ENCODE assay signal across 8 cellular contexts in genomic region chr7:84194484-84195260, GRCh38. TPM values are rescaled to one million over a fixed set of nuclear protein-coding genes. Genes with fewer than 3 reads are reported as not detected.
DNase-seq lines count a peak whose midpoint lies in the region; ATAC-seq and TF ChIP-seq lines count a peak whose summit lies in the region.

TSS of gene SEMA3A (minus strand) at chr7:84194789. CDS start at chr7:84194586, 203 bp downstream.

- H3K4me1 Mint-ChIP-seq in activated naive CD8-positive, alpha-beta T cell treated with anti-CD3 and anti-CD28 coated beads, Interleukin-2, amount 10 ng/mL, durations not matched to agents 7 days and 5 days = peaks cover 22% of the 10 kb centered on the region

- H3K27me3 Mint-ChIP-seq in activated naive CD8-positive, alpha-beta T cell treated with anti-CD3 and anti-CD28 coated beads, Interleukin-2, amount 10 ng/mL, durations not matched to agents 7 days and 5 days = peaks cover 4% of the 10 kb centered on the region

- intact Hi-C loops in Right ventricle myocardium superior (cut with DNase I) = no loop called here

- no peaks in the 10 kb centered on the region for H3K9me3 Mint-ChIP-seq in activated naive CD8-positive, alpha-beta T cell treated with anti-CD3 and anti-CD28 coated beads, Interleukin-2, amount 10 ng/mL, durations not matched to agents 7 days and 5 days

- CTCF ChIA-PET in AG04450 (lab: Charles Lee) = interaction anchor here (0.7 to 2.0 kb wide), 7 partner anchors 259 to 830 kb away, joined by 3 to 10 read pairs (median 5); no protein-coding TSS in a partner anchor

- DNase-seq in AG04450 (ENCODE audit: low read depth, low spot score) (peak; percentile 70), NCI-H748 (lab: John Stamatoyannopoulos, UW; ENCODE audit: unreplicated experiment) (peak; percentile 55), Right ventricle myocardium superior (no peak), omental fat pad (ENCODE audit: low spot score) (peak; percentile 22), T-helper 9 cell (no peak)
- DNase-seq in activated naive CD8-positive, alpha-beta T cell treated with anti-CD3 and anti-CD28 coated beads, Interleukin-2, amount 10 ng/mL, durations not matched to agents 7 days and 5 days = peak; percentile 53

- POLR2A ChIA-PET in AG04450 (lab: Yijun Ruan, JAX) = interaction anchor here (0.6 to 2.3 kb wide), 5 partner anchors 51 to 218 kb away, joined by 3 to 13 read pairs (median 4); no protein-coding TSS in a partner anchor
- POLR2A ChIA-PET in activated naive CD8-positive, alpha-beta T cell treated with anti-CD3 and anti-CD28 coated beads, Interleukin-2, amount 10 ng/mL, durations not matched to agents 7 days and 5 days (lab: Charles Lee) = interaction anchor here (1.2 kb wide), 1 partner anchor 217 kb away, joined by 8 read pairs; no protein-coding TSS in a partner anchor

- H3K27ac ChIP-seq in AG04450 (ENCODE audit: low read depth, low read length) = peak within 1 kb of the TSS; percentile 76

- ATAC-seq in GM18909 (IDR thresholded peaks at IDR 0.05; ENCODE audit: poor library complexity, unreplicated experiment) (peak; percentile 44), Right ventricle myocardium superior (ENCODE audit: poor library complexity) (peak; percentile 85), omental fat pad (ENCODE audit: low FRiP score) (peak; percentile 79), HG03439 (IDR thresholded peaks at IDR 0.05; ENCODE audit: unreplicated experiment) (no peak)
- ATAC-seq in activated naive CD8-positive, alpha-beta T cell treated with anti-CD3 and anti-CD28 coated beads, Interleukin-2, amount 10 ng/mL, durations not matched to agents 7 days and 5 days (ENCODE audit: low read depth) = peak; percentile 67

- H3K27ac Mint-ChIP-seq in activated naive CD8-positive, alpha-beta T cell treated with anti-CD3 and anti-CD28 coated beads, Interleukin-2, amount 10 ng/mL, durations not matched to agents 7 days and 5 days = peak within 1 kb of the TSS; percentile 76

- TF ChIP-seq CTCF in AG04450 (IDR thresholded peaks at IDR 0.05; ENCODE audit: low read depth, low read length) (peak; percentile 6; the same call in 1 of the 2 replicates), omental fat pad (IDR thresholded peaks at IDR 0.05) (no peak)

- no peaks in the 10 kb centered on the region for H3K9me3 ChIP-seq in AG04450 (ENCODE audit: control insufficient read depth, insufficient read depth, low read length)

- no peaks in the 10 kb centered on the region for H3K36me3 Mint-ChIP-seq in activated naive CD8-positive, alpha-beta T cell treated with anti-CD3 and anti-CD28 coated beads, Interleukin-2, amount 10 ng/mL, durations not matched to agents 7 days and 5 days

- peak within 1 kb of the TSS; percentile 92 for H3K4me3 Mint-ChIP-seq in activated naive CD8-positive, alpha-beta T cell treated with anti-CD3 and anti-CD28 coated beads, Interleukin-2, amount 10 ng/mL, durations not matched to agents 7 days and 5 days

- peak within 1 kb of the TSS; percentile 70 for H3K4me3 ChIP-seq in AG04450 (ENCODE audit: low read depth, low read length)

- no peaks in the 10 kb centered on the region for H3K27me3 ChIP-seq in AG04450 (ENCODE audit: control insufficient read depth, insufficient read depth, low read length)

RNA-seq across cellular contexts. Expression of gene SEMA3A, which starts in this region (rescaled TPM):
- polyA plus RNA-seq in AG04450 (2011; rRNA removed) = 61.9 and 80.2 TPM in 2 replicates
- 69.2 and 114 TPM in 2 replicates for polyA minus RNA-seq in AG04450 (2011; rRNA and poly(A)+ RNA removed)
- total RNA-seq in activated naive CD8-positive, alpha-beta T cell treated with anti-CD3 and anti-CD28 coated beads, Interleukin-2, amount 10 ng/mL, durations not matched to agents 7 days and 5 days = 1 to 10 TPM; 3.2 to 3.3 TPM
- total RNA-seq in Right ventricle myocardium superior (2.2 TPM), omental fat pad (10 to 100 TPM in 1 of 4 donors, 1 to 10 TPM in 3; 4.3 to 11.4 (median 7.4) TPM)

Comparison
In these comparisons a context has a peak if more than half of its experiments do, and no peak if none do; other contexts are left out.
1. DNase-seq: peak in AG04450 (single experiment), NCI-H748 (single experiment), activated naive CD8-positive, alpha-beta T cell treated with anti-CD3 and anti-CD28 coated beads, Interleukin-2, amount 10 ng/mL, durations not matched to agents 7 days and 5 days (single experiment) and omental fat pad (single experiment); none in Right ventricle myocardium superior (single experiment) and T-helper 9 cell (single experiment).